Comparison of ENCODE assay signal across 26 cellular contexts in the genomic region with DNA sequence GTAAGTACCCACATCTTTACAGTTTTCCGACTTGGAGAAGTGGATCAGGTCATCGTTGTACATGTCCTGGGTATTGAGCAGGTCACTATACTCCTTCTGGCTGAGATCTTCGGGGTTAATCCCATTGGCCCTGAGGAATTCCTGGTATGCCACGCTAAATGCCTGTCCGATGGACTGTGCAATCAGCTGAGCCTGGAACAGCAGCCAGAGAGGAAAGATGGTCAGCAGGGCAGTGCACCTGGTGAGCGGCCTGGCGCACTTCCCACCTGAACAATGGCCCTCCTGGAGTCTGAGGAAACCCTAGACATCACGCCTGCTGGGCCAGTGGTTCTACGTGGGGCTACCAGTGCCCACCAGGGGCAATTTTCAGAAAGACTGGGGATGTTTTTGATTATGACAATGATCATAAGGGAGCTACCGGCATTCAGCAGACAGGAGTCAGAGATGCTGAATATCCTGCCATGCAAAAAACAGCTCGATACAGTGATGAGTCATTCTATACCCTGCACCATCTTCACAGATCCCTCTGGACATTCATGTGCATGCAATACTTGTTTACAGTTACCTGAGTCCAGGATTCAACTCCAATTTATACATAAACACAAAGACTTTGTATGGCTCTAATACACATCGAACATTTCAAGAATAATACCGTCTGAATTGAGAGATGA.
DNase-seq lines count a peak whose midpoint lies in the region; ATAC-seq, FAIRE-seq and TF ChIP-seq lines count a peak whose summit lies in the region.
"Had no signal": no experiment of that assay in that cellular context is flagged by ENCODE, and none has a peak within 500 bp of the region (broad histone marks: within the 10 kb centered on the region; RNA-seq: fewer than 3 reads in every experiment).

No MANE protein-coding gene starts in this region.

- no peak overlapping the region for H3K9ac ChIP-seq in mammary epithelial cell (ENCODE audit: insufficient read depth, low read length)

- H3K27ac ChIP-seq in mammary epithelial cell (ENCODE audit: insufficient read depth, low read depth, low read length) (no peak overlapping the region), pancreas (no peak overlapping the region)
- H3K27ac ChIP-seq: breast epithelium had no signal

- FAIRE-seq in HTR-8/SVneo (lab: Jason Lieb, UNC): no peak
- FAIRE-seq in pancreas (lab: Jason Lieb, UNC): no peak
- FAIRE-seq: GM12891, GM19239 had no signal

- H3K27me3 ChIP-seq in Caco-2 (replicated peaks; ENCODE audit: control insufficient read depth, insufficient read depth, low read length): no peaks in the 10 kb centered on the region
- H3K27me3 ChIP-seq in mammary epithelial cell (ENCODE audit: insufficient read depth, low read length): no peaks in the 10 kb centered on the region
- H3K27me3 ChIP-seq in pancreas: no peaks in the 10 kb centered on the region
- H3K27me3 ChIP-seq: breast epithelium had no signal

- dilution Hi-C loops in mammary epithelial cell (cut with HindIII; ENCODE audit: low sequenced_read_pairs): no loop called here

- H3K9me3 Mint-ChIP-seq in Caco-2 (ENCODE audit: unreplicated experiment) (no peaks in the 10 kb centered on the region), nephron progenitor cell (peaks cover 10% of the 10 kb centered on the region)
- H3K9me3 Mint-ChIP-seq: activated CD4-positive, alpha-beta memory T cell treated with anti-CD3 and anti-CD28 coated beads for 36 hours; activated naive CD8-positive, alpha-beta T cell treated with anti-CD3 and anti-CD28 coated beads, Interleukin-2, amount 50 U/mL, for 24 hours; CD4-positive, alpha-beta T cell had no signal

- POLR2A ChIA-PET in Caco-2 (lab: Charles Lee): no interaction called here

- DNase-seq in Caco-2: peak; percentile 9 to 50
- peak; percentile 54 for DNase-seq in NCI-H2196 (lab: John Stamatoyannopoulos, UW; ENCODE audit: unreplicated experiment)
- DNase-seq in ecto neural progenitor cell (ENCODE audit: low spot score): peak; percentile 62
- DNase-seq in nephron progenitor cell: peak; percentile 24
- DNase-seq in mammary epithelial cell: no peak
- no peak for DNase-seq in HTR-8/SVneo (ENCODE audit: insufficient read length, low spot score)
- DNase-seq in pancreas: no peak
- DNase-seq in middle frontal gyrus (ENCODE audit: extremely low spot score, low spot score): no peak
- DNase-seq: activated CD4-positive, alpha-beta memory T cell treated with anti-CD3 and anti-CD28 coated beads for 36 hours; activated effector memory CD4-positive, alpha-beta T cell treated with anti-CD3 and anti-CD28 coated beads, Interleukin-2, amount 50 U/mL, for 16 hours; activated naive CD8-positive, alpha-beta T cell treated with anti-CD3 and anti-CD28 coated beads, Interleukin-2, amount 50 U/mL, for 24 hours; CD4-positive, alpha-beta T cell; cortex of kidney; DMS79 treated with DMSO at 0.1 percent for 48 hours; MM.1S; NCI-H187 treated with DMSO at 0.1 percent for 48 hours; NCI-H2227 treated with DMSO at 0.1 percent for 48 hours; NCI-H748 treated with DMSO at 0.1 percent for 48 hours; stimulated activated CD4-positive, alpha-beta T cell treated with anti-CD3 and anti-CD28 coated beads, Interleukin-4, amount 100 ng/mL, for 24 hours; stimulated activated naive CD8-positive, alpha-beta T cell treated with anti-CD3 and anti-CD28 coated beads, Interleukin-15, Interleukin-2, amounts not matched to agents 100 U/mL and 50 U/mL, for 24 hours; T1000 had no signal

- no peak for TF ChIP-seq CTCF in Caco-2 (IDR thresholded peaks at IDR 0.05; ENCODE audit: insufficient read depth in 1 of 2, low read depth in 1 of 2, low read length in 1 of 2, severe bottlenecking in 1 of 2, unreplicated experiment in 1 of 2)
- TF ChIP-seq CTCF in nephron progenitor cell (IDR thresholded peaks at IDR 0.05): no peak
- TF ChIP-seq CTCF in mammary epithelial cell (conservative IDR thresholded peaks at IDR 0.05 in 1 of 2, IDR thresholded peaks at IDR 0.05 in 1 of 2; ENCODE audit: extremely low read depth in 1 of 2, insufficient read depth in 1 of 2, low read depth in 1 of 2, low read length in 2 of 2): no peak
- no peak for TF ChIP-seq CTCF in pancreas (IDR thresholded peaks at IDR 0.05)

- no peaks in the 10 kb centered on the region for H3K36me3 Mint-ChIP-seq in Caco-2 (ENCODE audit: insufficient read depth, unreplicated experiment)
- H3K36me3 Mint-ChIP-seq in nephron progenitor cell (ENCODE audit: low read depth): peaks cover 6% of the 10 kb centered on the region
- H3K36me3 Mint-ChIP-seq: activated CD4-positive, alpha-beta memory T cell treated with anti-CD3 and anti-CD28 coated beads for 36 hours had no signal

- no peak overlapping the region for H2AFZ ChIP-seq in mammary epithelial cell (ENCODE audit: low read depth, low read length)

- intact Hi-C loops in Caco-2 (cut with micrococcal nuclease; ENCODE audit: unreplicated experiment): no loop called here
- intact Hi-C loops in mammary epithelial cell (cut with micrococcal nuclease): no loop called here
- intact Hi-C loops in pancreas (cut with DNase I): no loop called here

- no peaks in the 10 kb centered on the region for H3K9me3 ChIP-seq in Caco-2
- no peaks in the 10 kb centered on the region for H3K9me3 ChIP-seq in mammary epithelial cell (replicated peaks; ENCODE audit: insufficient read depth, low read length)
- H3K9me3 ChIP-seq in pancreas: no peaks in the 10 kb centered on the region
- H3K9me3 ChIP-seq: breast epithelium, HAP-1 had no signal

- H3K4me3 Mint-ChIP-seq in Caco-2 (ENCODE audit: unreplicated experiment) (no peak overlapping the region), nephron progenitor cell (no peak overlapping the region)
- H3K4me3 Mint-ChIP-seq: activated CD4-positive, alpha-beta memory T cell treated with anti-CD3 and anti-CD28 coated beads for 36 hours; activated naive CD8-positive, alpha-beta T cell treated with anti-CD3 and anti-CD28 coated beads, Interleukin-2, amount 50 U/mL, for 24 hours; CD4-positive, alpha-beta T cell had no signal

- no TSS peak for BruUV-seq in Caco-2 (replicated peaks; lab: Mats Ljungman, UMichigan)
- no TSS peak for BruUV-seq in mammary epithelial cell (replicated peaks; lab: Mats Ljungman, UMichigan)

- H3K36me3 ChIP-seq in Caco-2 (ENCODE audit: control insufficient read depth, insufficient read depth, low read length) (no peaks in the 10 kb centered on the region), mammary epithelial cell (ENCODE audit: insufficient read depth, low read length) (no peaks in the 10 kb centered on the region), pancreas (no peaks in the 10 kb centered on the region)
- H3K36me3 ChIP-seq: breast epithelium, HAP-1 had no signal

- H3K27me3 Mint-ChIP-seq in Caco-2 (ENCODE audit: insufficient read depth, unreplicated experiment): no peaks in the 10 kb centered on the region
- H3K27me3 Mint-ChIP-seq in nephron progenitor cell (ENCODE audit: low read depth, poor library complexity): peaks cover 19% of the 10 kb centered on the region
- H3K27me3 Mint-ChIP-seq: activated CD4-positive, alpha-beta memory T cell treated with anti-CD3 and anti-CD28 coated beads for 36 hours; activated naive CD8-positive, alpha-beta T cell treated with anti-CD3 and anti-CD28 coated beads, Interleukin-2, amount 50 U/mL, for 24 hours; CD4-positive, alpha-beta T cell had no signal

- WGBS in mammary epithelial cell (ENCODE audit: low coverage, missing lambda C conversion rate): 68% methylated on average over 11 of the region's 13 CpGs
- WGBS in pancreas, 2 donors: 80% methylated on average over 13 of the region's 13 CpGs

- H3K27ac Mint-ChIP-seq in Caco-2 (ENCODE audit: unreplicated experiment) (no peak overlapping the region), nephron progenitor cell (no peak overlapping the region)
- H3K27ac Mint-ChIP-seq: activated CD4-positive, alpha-beta memory T cell treated with anti-CD3 and anti-CD28 coated beads for 36 hours; activated naive CD8-positive, alpha-beta T cell treated with anti-CD3 and anti-CD28 coated beads, Interleukin-2, amount 50 U/mL, for 24 hours; CD4-positive, alpha-beta T cell had no signal

- no peak overlapping the region for H3K4me2 ChIP-seq in mammary epithelial cell (ENCODE audit: insufficient read depth, low read depth, low read length)

- H3K4me3 ChIP-seq in Caco-2 (ENCODE audit: low read depth, low read length) (no peak overlapping the region), mammary epithelial cell (replicated peaks in 1 of 3; ENCODE audit: insufficient read depth in 1 of 3, low read depth in 2 of 3, low read length in 3 of 3) (no peak overlapping the region), pancreas (no peak overlapping the region)
- H3K4me3 ChIP-seq: breast epithelium, HAP-1 had no signal

- no peaks in the 10 kb centered on the region for H4K20me1 ChIP-seq in mammary epithelial cell (ENCODE audit: insufficient read depth, low read length)

- H3K79me2 ChIP-seq in mammary epithelial cell (ENCODE audit: insufficient read depth, low read length): no peaks in the 10 kb centered on the region

- in situ Hi-C loops in mammary epithelial cell (cut with MboI; ENCODE audit: low sequenced_read_pairs in 2 of 2): no loop called here

- ATAC-seq in pancreas: no peak
- ATAC-seq: activated naive CD8-positive, alpha-beta T cell treated with anti-CD3 and anti-CD28 coated beads, Interleukin-2, amount 50 U/mL, for 24 hours; Right ventricle myocardium inferior; stimulated activated naive CD8-positive, alpha-beta T cell treated with anti-CD3 and anti-CD28 coated beads, Interleukin-15, Interleukin-2, amounts not matched to agents 100 U/mL and 50 U/mL, for 24 hours had no signal

- CTCF ChIA-PET in Caco-2 (lab: Charles Lee): no interaction called here
- CTCF ChIA-PET in mammary epithelial cell (lab: Charles Lee; ENCODE audit: low non-redundant PET): no interaction called here

- H3K4me1 ChIP-seq in Caco-2: no peaks in the 10 kb centered on the region
- H3K4me1 ChIP-seq in mammary epithelial cell (ENCODE audit: insufficient read depth, low read length): no peaks in the 10 kb centered on the region
- H3K4me1 ChIP-seq in pancreas: no peaks in the 10 kb centered on the region
- H3K4me1 ChIP-seq: breast epithelium, HAP-1 had no signal

- no peaks in the 10 kb centered on the region for H3K4me1 Mint-ChIP-seq in Caco-2 (ENCODE audit: low read depth, unreplicated experiment)
- peaks cover 12% of the 10 kb centered on the region for H3K4me1 Mint-ChIP-seq in nephron progenitor cell

Comparison
In these comparisons a context has a peak if more than half of its experiments do, and no peak if none do; other contexts are left out.
1. DNase-seq: peak in Caco-2 (2 of 2), NCI-H2196 (single experiment), ecto neural progenitor cell (single experiment) and nephron progenitor cell (single experiment); none in mammary epithelial cell (single experiment), HTR-8/SVneo (single experiment), pancreas (0 of 6) and middle frontal gyrus (single experiment).